Comparison of ENCODE assay signal across 7 cellular contexts in genomic region chr1:27915082-27915575, GRCh38. TPM values are rescaled to one million over a fixed set of nuclear protein-coding genes. Genes with fewer than 3 reads are reported as not detected.
DNase-seq lines count a peak whose midpoint lies in the region; ATAC-seq and TF ChIP-seq lines count a peak whose summit lies in the region.

No MANE protein-coding gene starts in this region.

- intact Hi-C loops in posterior cingulate gyrus (cut with DNase I): no loop called here

- POLR2A ChIA-PET in T-cell (lab: Charles Lee): no interaction called here

- peaks cover 21 to 25% (median 23%) of the 10 kb centered on the region in 3 donors for H3K4me1 Mint-ChIP-seq in T-cell
- H3K4me1 Mint-ChIP-seq in stimulated activated effector memory CD8-positive, alpha-beta T cell treated with anti-CD3 and anti-CD28 coated beads, Interleukin-12 subunit alpha, Interleukin-12 subunit beta, amount 100 ng/mL, for 72 hours: peaks cover 36% of the 10 kb centered on the region

- H3K27me3 Mint-ChIP-seq in T-cell: peaks cover 0 to 4% of the 10 kb centered on the region in 2 donors

- ATAC-seq in GM21717 (IDR thresholded peaks at IDR 0.05; ENCODE audit: unreplicated experiment): peak; percentile 11
- ATAC-seq in T-cell (replicated peaks in 1 of 4): no peak
- ATAC-seq in stimulated activated effector memory CD8-positive, alpha-beta T cell treated with anti-CD3 and anti-CD28 coated beads, Interleukin-12 subunit alpha, Interleukin-12 subunit beta, amount 100 ng/mL, for 72 hours: no peak

- no peak for DNase-seq in T-cell
- DNase-seq in fibroblast of villous mesenchyme (ENCODE audit: low read depth): no peak
- DNase-seq in stimulated activated effector memory CD8-positive, alpha-beta T cell treated with anti-CD3 and anti-CD28 coated beads, Interleukin-12 subunit alpha, Interleukin-12 subunit beta, amount 100 ng/mL, for 72 hours (ENCODE audit: low spot score in 2 of 2): no peak
- no peak for DNase-seq in SHP77 treated with DMSO at 0.1 percent for 48 hours (lab: John Stamatoyannopoulos, UW)
- no peak for DNase-seq in posterior cingulate gyrus
- DNase-seq in foreskin melanocyte: no peak

- H3K36me3 Mint-ChIP-seq in T-cell: peaks cover 10% of the 10 kb centered on the region
- peaks cover 49% of the 10 kb centered on the region for H3K36me3 Mint-ChIP-seq in stimulated activated effector memory CD8-positive, alpha-beta T cell treated with anti-CD3 and anti-CD28 coated beads, Interleukin-12 subunit alpha, Interleukin-12 subunit beta, amount 100 ng/mL, for 72 hours

- H3K4me3 Mint-ChIP-seq in T-cell: peak overlapping the region; percentile 98 to 100 (median 99)
- H3K4me3 Mint-ChIP-seq in stimulated activated effector memory CD8-positive, alpha-beta T cell treated with anti-CD3 and anti-CD28 coated beads, Interleukin-12 subunit alpha, Interleukin-12 subunit beta, amount 100 ng/mL, for 72 hours: peak overlapping the region; percentile 100

- H3K27ac Mint-ChIP-seq in T-cell: peak overlapping the region; percentile 92 to 97
- H3K27ac Mint-ChIP-seq in stimulated activated effector memory CD8-positive, alpha-beta T cell treated with anti-CD3 and anti-CD28 coated beads, Interleukin-12 subunit alpha, Interleukin-12 subunit beta, amount 100 ng/mL, for 72 hours: peak overlapping the region; percentile 100

- TF ChIP-seq CTCF in fibroblast of villous mesenchyme (IDR thresholded peaks at IDR 0.05; ENCODE audit: insufficient read depth, low read depth, low read length): no peak

- peak overlapping the region; percentile 30 for H3K4me3 ChIP-seq in fibroblast of villous mesenchyme (ENCODE audit: low read depth, low read length)

- H3K9me3 Mint-ChIP-seq in T-cell: no peaks in the 10 kb centered on the region
- H3K9me3 Mint-ChIP-seq in stimulated activated effector memory CD8-positive, alpha-beta T cell treated with anti-CD3 and anti-CD28 coated beads, Interleukin-12 subunit alpha, Interleukin-12 subunit beta, amount 100 ng/mL, for 72 hours: no peaks in the 10 kb centered on the region

- CTCF ChIA-PET in T-cell (lab: Charles Lee): no interaction called here

RNA-seq across cellular contexts. Expression of gene RPA2, which starts 0.8 kb away (rescaled TPM):
- total RNA-seq in T-cell: 10 to 100 TPM; 36.1 to 68.9 (median 53.5) TPM
- total RNA-seq in fibroblast of villous mesenchyme: 27.2 and 29.0 TPM in 2 replicates

RNA-seq across cellular contexts. Expression of gene SMPDL3B, which starts 19.7 kb away (rescaled TPM):
- under 1 TPM in 4 of 5 donors, not detected in 1; 0.22 to 0.44 (median 0.33) TPM for total RNA-seq in T-cell
- not detected in 2 replicates for total RNA-seq in fibroblast of villous mesenchyme

RNA-seq across cellular contexts. Expression of gene THEMIS2, which starts 42.8 kb away (rescaled TPM):
- total RNA-seq in T-cell: 100 to 1,000 TPM in 2 of 5 donors, 10 to 100 TPM in 3; 39.0 to 124 (median 94.8) TPM
- 3.0 and 6.4 TPM in 2 replicates for total RNA-seq in fibroblast of villous mesenchyme

RNA-seq across cellular contexts. Expression of gene XKR8, which starts 44.6 kb away (rescaled TPM):
- total RNA-seq in T-cell (10 to 100 TPM in 3 of 5 donors, 1 to 10 TPM in 2; 7.7 to 18.3 (median 14.4) TPM), fibroblast of villous mesenchyme (6.5 and 6.8 TPM in 2 replicates)
